In the genomic region with DNA sequence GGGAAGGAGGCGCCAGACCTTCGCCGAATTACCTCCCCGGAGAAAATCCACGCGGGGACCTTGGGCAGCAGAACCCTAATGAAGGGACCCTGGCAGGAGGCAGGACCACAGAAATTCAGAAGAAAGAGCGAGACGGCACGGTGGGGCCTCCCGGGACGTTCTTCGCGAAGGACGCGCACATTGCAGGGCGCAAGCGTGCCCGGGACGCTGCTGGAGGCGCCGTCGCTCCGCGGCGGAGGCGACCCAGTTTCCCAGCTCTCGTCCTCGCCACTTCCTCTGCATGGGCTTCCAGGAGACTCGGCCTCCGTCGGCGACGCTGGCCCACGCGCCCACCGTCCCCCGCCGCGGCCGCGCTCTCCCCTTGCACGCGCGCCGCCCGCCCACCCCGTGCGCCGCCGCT, we compare ENCODE assay signal across 10 cellular contexts. TPM values are rescaled to one million over a fixed set of nuclear protein-coding genes. Genes with fewer than 3 reads are reported as not detected.
DNase-seq lines count a peak whose midpoint lies in the region; ATAC-seq and TF ChIP-seq lines count a peak whose summit lies in the region.
"Had no signal": no experiment of that assay in that cellular context is flagged by ENCODE, and none has a peak within 500 bp of the region (broad histone marks: within the 10 kb centered on the region; RNA-seq: fewer than 3 reads in every experiment).

No MANE protein-coding gene starts in this region.

- DNase-seq in stimulated activated CD4-positive, alpha-beta T cell treated with anti-CD3 and anti-CD28 coated beads, Interleukin-12 subunit alpha, Interleukin-12 subunit beta, amount 100 ng/mL, for 4 hours, result peak; percentile 36
- no peak for DNase-seq in stimulated activated CD4-positive, alpha-beta T cell treated with anti-CD3 and anti-CD28 coated beads, Interleukin-1b, Interleukin-23, amount 100 ng/mL, for 48 hours
- DNase-seq in effector CD4-positive, alpha-beta T cell, result peak; percentile 5
- DNase-seq in naive thymus-derived CD4-positive, alpha-beta T cell, result peak in 6 of 9 donors; percentile 10 to 35 (median 24)
- DNase-seq in vagina (ENCODE audit: extremely low spot score in 2 of 2) (no peak), NCI-H2196 treated with DMSO at 0.1 percent for 48 hours (lab: John Stamatoyannopoulos, UW; ENCODE audit: unreplicated experiment) (no peak), NCI-H526 treated with DMSO at 0.1 percent for 48 hours (lab: John Stamatoyannopoulos, UW) (no peak)
- DNase-seq: DMS79, SHP77 treated with DMSO at 0.1 percent for 48 hours had no signal

- intact Hi-C loops in naive thymus-derived CD4-positive, alpha-beta T cell (cut with micrococcal nuclease), result loop anchor here (2.0 to 10.0 kb wide), 4 partner anchors 34 to 269 kb away; a partner anchor contains a TSS
- intact Hi-C loops in vagina (cut with DNase I), result no loop called here

- peaks cover 2 to 23% (median 13%) of the 10 kb centered on the region in 7 donors for H3K4me1 Mint-ChIP-seq in naive thymus-derived CD4-positive, alpha-beta T cell

- no peak overlapping the region for H3K27ac ChIP-seq in naive thymus-derived CD4-positive, alpha-beta T cell (ENCODE audit: low read depth, low read length)
- no peak overlapping the region for H3K27ac ChIP-seq in vagina

- H3K27ac Mint-ChIP-seq in naive thymus-derived CD4-positive, alpha-beta T cell, result peak overlapping the region in 1 of 9 donors; percentile 20

- H3K4me1 ChIP-seq in naive thymus-derived CD4-positive, alpha-beta T cell (ENCODE audit: control insufficient read depth in 2 of 2, insufficient read depth in 2 of 2, low read length in 2 of 2), result peaks cover 3 to 12% of the 10 kb centered on the region in 2 donors
- peaks cover 15% of the 10 kb centered on the region for H3K4me1 ChIP-seq in vagina

- CTCF ChIA-PET in naive thymus-derived CD4-positive, alpha-beta T cell (lab: Charles Lee), result no interaction called here

- no peaks in the 10 kb centered on the region for H3K9me3 ChIP-seq in naive thymus-derived CD4-positive, alpha-beta T cell (ENCODE audit: control insufficient read depth in 2 of 3, low read length in 3 of 3)
- H3K9me3 ChIP-seq in vagina, result no peaks in the 10 kb centered on the region

- POLR2A ChIA-PET in naive thymus-derived CD4-positive, alpha-beta T cell (lab: Charles Lee), result interaction anchor here (0.8 kb wide), 1 partner anchor 720 kb away, joined by 3 read pairs; no protein-coding TSS in a partner anchor

- peaks cover 0 to 16% (median 0%) of the 10 kb centered on the region in 5 donors for H3K27me3 Mint-ChIP-seq in naive thymus-derived CD4-positive, alpha-beta T cell

- TF ChIP-seq CTCF in vagina (IDR thresholded peaks at IDR 0.05), result no peak

- H3K27me3 ChIP-seq in naive thymus-derived CD4-positive, alpha-beta T cell (ENCODE audit: control insufficient read depth in 2 of 2, insufficient read depth in 2 of 2, low read length in 2 of 2), result no peaks in the 10 kb centered on the region
- no peaks in the 10 kb centered on the region for H3K27me3 ChIP-seq in vagina

- H3K4me3 Mint-ChIP-seq in naive thymus-derived CD4-positive, alpha-beta T cell, result peak overlapping the region in 2 of 10 donors; percentile 71 to 75

- peak; percentile 56 for ATAC-seq in naive thymus-derived CD4-positive, alpha-beta T cell
- no peak for ATAC-seq in HG02763 (IDR thresholded peaks at IDR 0.05; ENCODE audit: unreplicated experiment)

- TF ChIP-seq POLR2A in vagina (IDR thresholded peaks at IDR 0.05), result no peak

- H3K9me3 Mint-ChIP-seq in naive thymus-derived CD4-positive, alpha-beta T cell, result peaks cover 0 to 2% (median 0%) of the 10 kb centered on the region in 11 donors

- no peaks in the 10 kb centered on the region for H3K36me3 ChIP-seq in naive thymus-derived CD4-positive, alpha-beta T cell (ENCODE audit: control insufficient read depth in 2 of 3, insufficient read depth in 3 of 3, low read length in 3 of 3)
- H3K36me3 ChIP-seq in vagina, result no peaks in the 10 kb centered on the region

- H3K36me3 Mint-ChIP-seq in naive thymus-derived CD4-positive, alpha-beta T cell, result no peaks in the 10 kb centered on the region

- peak overlapping the region; percentile 41 for H3K4me3 ChIP-seq in naive thymus-derived CD4-positive, alpha-beta T cell (ENCODE audit: low read length)
- H3K4me3 ChIP-seq in vagina, result peak overlapping the region; percentile 23 to 35

RNA-seq across cellular contexts. Expression of a gene that starts 31.9 kb away (rescaled TPM):
- 100 to 1,000 TPM in 3 of 5 experiments, 10 to 100 TPM in 2; 27.4 to 142 (median 113) TPM for total RNA-seq in naive thymus-derived CD4-positive, alpha-beta T cell
- 10 to 100 TPM in 1 of 2 donors, 1 to 10 TPM in 1; 4.0 to 11.5 TPM for polyA plus RNA-seq in naive thymus-derived CD4-positive, alpha-beta T cell
- 53.5 TPM for total RNA-seq in vagina

Comparison
In these comparisons a context has a peak if more than half of its experiments do, and no peak if none do; other contexts are left out.
1. DNase-seq: peak in stimulated activated CD4-positive, alpha-beta T cell treated with anti-CD3 and anti-CD28 coated beads, Interleukin-12 subunit alpha, Interleukin-12 subunit beta, amount 100 ng/mL, for 4 hours (single experiment), effector CD4-positive, alpha-beta T cell (single experiment) and naive thymus-derived CD4-positive, alpha-beta T cell (6 of 9); none in stimulated activated CD4-positive, alpha-beta T cell treated with anti-CD3 and anti-CD28 coated beads, Interleukin-1b, Interleukin-23, amount 100 ng/mL, for 48 hours (single experiment), vagina (0 of 2), NCI-H2196 treated with DMSO at 0.1 percent for 48 hours (single experiment) and NCI-H526 treated with DMSO at 0.1 percent for 48 hours (single experiment).